ENCODE assay signal across 16 cellular contexts in the genomic region with DNA sequence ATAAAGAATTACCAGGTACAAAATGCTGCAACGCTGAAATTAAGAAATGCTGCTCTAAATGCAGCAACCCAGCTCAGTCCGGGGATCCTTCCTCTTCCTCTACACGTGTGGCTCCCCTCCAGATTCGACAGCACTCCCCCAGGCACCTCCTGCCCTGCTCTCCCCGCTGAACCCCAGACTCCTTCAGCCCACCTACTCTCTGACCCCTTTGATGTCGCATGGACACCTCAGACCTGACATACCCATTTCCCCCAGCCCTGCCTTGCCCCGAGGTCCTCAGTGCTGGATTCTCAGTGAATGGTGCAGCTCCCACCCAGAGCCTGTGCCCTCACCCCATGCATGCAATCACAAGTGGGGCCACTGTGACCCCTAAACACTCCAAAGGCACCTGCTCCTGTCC. TPM values are rescaled to one million over a fixed set of nuclear protein-coding genes. Genes with fewer than 3 reads are reported as not detected.
DNase-seq lines count a peak whose midpoint lies in the region; ATAC-seq, FAIRE-seq and TF ChIP-seq lines count a peak whose summit lies in the region.
"Had no signal": no experiment of that assay in that cellular context is flagged by ENCODE, and none has a peak within 500 bp of the region (broad histone marks: within the 10 kb centered on the region; RNA-seq: fewer than 3 reads in every experiment).

No MANE protein-coding gene starts in this region.

- no peak overlapping the region for H3K27ac ChIP-seq in osteoblast (ENCODE audit: low read depth, low read length)
- H3K27ac ChIP-seq: BLaER1 had no signal

- CTCF ChIA-PET in GM10248 (lab: Yijun Ruan, JAX): interaction anchor here (1.3 to 2.2 kb wide), 3 partner anchors 10 to 21 kb away, joined by 4 to 8 read pairs (median 4); no protein-coding TSS in a partner anchor

- ATAC-seq in central memory CD8-positive, alpha-beta T cell (replicated peaks; ENCODE audit: extremely low read depth, poor library complexity, severe bottlenecking): no peak
- ATAC-seq in HG02981 (IDR thresholded peaks at IDR 0.05; ENCODE audit: unreplicated experiment): no peak
- ATAC-seq: HepG2 had no signal

- H3K9me3 ChIP-seq in osteoblast (ENCODE audit: low read depth, low read length): no peaks in the 10 kb centered on the region
- H3K9me3 ChIP-seq: BLaER1, HAP-1 had no signal

- DNase-seq in SIG-M5 treated with dmso at 0.1 percent for 504 hours (lab: John Stamatoyannopoulos, UW; ENCODE audit: unreplicated experiment) (peak; percentile 12), SIG-M5 (lab: John Stamatoyannopoulos, UW) (no peak), GM12892 (ENCODE audit: insufficient read length) (no peak), osteoblast (ENCODE audit: insufficient read length, low spot score, missing footprints) (peak; percentile 83), GM10248 (ENCODE audit: extremely low spot score) (no peak)
- no peak for DNase-seq in central memory CD8-positive, alpha-beta T cell (ENCODE audit: low spot score in 2 of 2)
- DNase-seq: 8988T; AML-193; CD4-positive, CD25-positive, alpha-beta regulatory T cell; DMS53; GF-D8; GOT3 had no signal

- H3K4me1 ChIP-seq in osteoblast (ENCODE audit: insufficient read depth, low read length): no peaks in the 10 kb centered on the region

- H3K9me3 Mint-ChIP-seq in central memory CD8-positive, alpha-beta T cell: no peaks in the 10 kb centered on the region

- no peak overlapping the region for H3K4me3 ChIP-seq in osteoblast (ENCODE audit: insufficient read depth, low read length)
- H3K4me3 ChIP-seq: BLaER1, HAP-1 had no signal

- POLR2A ChIA-PET in GM10248 (lab: Yijun Ruan, JAX): no interaction called here

- no peaks in the 10 kb centered on the region for H3K36me3 ChIP-seq in osteoblast (ENCODE audit: insufficient read depth, low read length)
- H3K36me3 ChIP-seq: BLaER1, HAP-1 had no signal

- no peaks in the 10 kb centered on the region for H4K20me1 ChIP-seq in osteoblast (ENCODE audit: insufficient read depth, low read length)
- H4K20me1 ChIP-seq: BLaER1 had no signal

- no peak overlapping the region for H2AFZ ChIP-seq in osteoblast (ENCODE audit: low read length)

- peaks cover 64% of the 10 kb centered on the region for H3K27me3 ChIP-seq in osteoblast (ENCODE audit: insufficient read depth, low read length)

- no peak overlapping the region for H3K4me2 ChIP-seq in osteoblast (ENCODE audit: insufficient read depth, low read length)

- H3K27ac Mint-ChIP-seq in central memory CD8-positive, alpha-beta T cell (ENCODE audit: low read depth): peak overlapping the region; percentile 47
- H3K27ac Mint-ChIP-seq: CD4-positive, CD25-positive, alpha-beta regulatory T cell had no signal

- no peak for FAIRE-seq in GM12892 (lab: Jason Lieb, UNC)
- FAIRE-seq: HepG2 had no signal

- H3K36me3 Mint-ChIP-seq in central memory CD8-positive, alpha-beta T cell (ENCODE audit: insufficient read depth): peaks cover 26% of the 10 kb centered on the region

- TF ChIP-seq CTCF in osteoblast (IDR thresholded peaks at IDR 0.05; ENCODE audit: extremely low read depth, low read depth, low read length) (no peak), GM10248 (IDR thresholded peaks at IDR 0.05; ENCODE audit: control extremely low read depth, extremely low read depth, low read depth, missing control alignments) (no peak)

- peaks cover 37% of the 10 kb centered on the region for H3K27me3 Mint-ChIP-seq in central memory CD8-positive, alpha-beta T cell

- H3K4me1 Mint-ChIP-seq in central memory CD8-positive, alpha-beta T cell: peaks cover 20% of the 10 kb centered on the region

- peak; percentile 64 for TF ChIP-seq POLR2A in GM12892 (IDR thresholded peaks at IDR 0.05; ENCODE audit: low read depth, low read length)

- H3K4me3 Mint-ChIP-seq in central memory CD8-positive, alpha-beta T cell: no peak overlapping the region

- no peaks in the 10 kb centered on the region for H3K79me2 ChIP-seq in osteoblast (ENCODE audit: insufficient read depth, low read length)

RNA-seq across cellular contexts. Expression of gene ADRA2B, which starts 4.6 kb away (rescaled TPM):
- not detected for polyA plus RNA-seq in GM12892 (2012; ENCODE audit: missing spikeins)
- total RNA-seq in osteoblast: under 0.01 TPM in 1 of 2 replicates, not detected in the other
- total RNA-seq: HepG2 had no signal
- polyA plus RNA-seq: CD4-positive, CD25-positive, alpha-beta regulatory T cell; HepG2 had no signal

RNA-seq across cellular contexts. Expression of gene ASTL, which starts 17.3 kb away (rescaled TPM):
- 1.3 TPM for polyA plus RNA-seq in GM12892 (2012; ENCODE audit: missing spikeins)
- not detected in 2 replicates for total RNA-seq in osteoblast
- total RNA-seq: HepG2 had no signal
- polyA plus RNA-seq: HepG2 had no signal

RNA-seq across cellular contexts. Expression of gene DUSP2, which starts 24.2 kb away (rescaled TPM):
- polyA plus RNA-seq in GM12892 (2012; ENCODE audit: missing spikeins): 160 TPM
- total RNA-seq in osteoblast: 2.7 and 3.3 TPM in 2 replicates
- total RNA-seq: HepG2 had no signal
- polyA plus RNA-seq: HepG2 had no signal

Comparison
In these comparisons a context has a peak if more than half of its experiments do, and no peak if none do; other contexts are left out.
1. DNase-seq: peak in SIG-M5 treated with dmso at 0.1 percent for 504 hours (single experiment) and osteoblast (single experiment); none in SIG-M5 (single experiment), GM12892 (single experiment), central memory CD8-positive, alpha-beta T cell (0 of 2) and GM10248 (single experiment).